In genomic region chr12:9751204-9752144, GRCh38 we compare ENCODE assay signal across 7 cellular contexts. TPM values are rescaled to one million over a fixed set of nuclear protein-coding genes. Genes with fewer than 3 reads are reported as not detected.
A peak's percentile ranks its signal among the peaks of the same experiment; 100 is the strongest.
DNase-seq lines count a peak whose midpoint lies in the region; ATAC-seq and TF ChIP-seq lines count a peak whose summit lies in the region.

No MANE protein-coding gene starts in this region.

- H3K9me3 ChIP-seq in thoracic aorta, result no peaks in the 10 kb centered on the region

- no peak for TF ChIP-seq CTCF in thoracic aorta (IDR thresholded peaks at IDR 0.05)

- H3K36me3 ChIP-seq in thoracic aorta, result no peaks in the 10 kb centered on the region

- H3K27ac ChIP-seq in thoracic aorta, result no peak overlapping the region

- peak; percentile 44 for DNase-seq in NCI-H69 (lab: John Stamatoyannopoulos, UW)
- peak; percentile 48 for DNase-seq in activated CD8-positive, alpha-beta memory T cell treated with anti-CD3 and anti-CD28 coated beads, Interleukin-2, amount 50 U/mL, for 4 hours
- DNase-seq in iPS-NIHi11 (ENCODE audit: low spot score), result peak; percentile 46
- no peak for DNase-seq in thoracic aorta (ENCODE audit: low spot score)
- DNase-seq in NCI-H128 (lab: John Stamatoyannopoulos, UW; ENCODE audit: unreplicated experiment), result no peak

- ATAC-seq in GM19452 (IDR thresholded peaks at IDR 0.05; ENCODE audit: unreplicated experiment) (peak; percentile 44), thoracic aorta (ENCODE audit: insufficient number of reproducible peaks, low FRiP score, low read depth) (no peak), GM19351 (IDR thresholded peaks at IDR 0.05; ENCODE audit: unreplicated experiment) (no peak)

- no peaks in the 10 kb centered on the region for H3K27me3 ChIP-seq in thoracic aorta (replicated peaks; ENCODE audit: insufficient read depth)

- H3K4me1 ChIP-seq in thoracic aorta (ENCODE audit: control insufficient read depth in 1 of 2, low read depth in 2 of 2), result peaks cover 0 to 3% of the 10 kb centered on the region in 2 donors

- peak overlapping the region; percentile 35 for H3K4me3 ChIP-seq in thoracic aorta

RNA-seq across cellular contexts. Expression of gene CD69, which starts 9.2 kb away (rescaled TPM):
- 10 to 100 TPM in 1 of 2 donors, 1 to 10 TPM in 1; 5.8 to 40.3 TPM for total RNA-seq in thoracic aorta

RNA-seq across cellular contexts. Expression of gene CLECL1, which starts 18.6 kb away (rescaled TPM):
- total RNA-seq in thoracic aorta, result 1 to 10 TPM in 1 of 2 donors, not detected in 1; 1.9 TPM

Comparison
In these comparisons a context has a peak if more than half of its experiments do, and no peak if none do; other contexts are left out.
1. DNase-seq: peak in NCI-H69 (single experiment), activated CD8-positive, alpha-beta memory T cell treated with anti-CD3 and anti-CD28 coated beads, Interleukin-2, amount 50 U/mL, for 4 hours (single experiment) and iPS-NIHi11 (single experiment); none in thoracic aorta (single experiment) and NCI-H128 (single experiment).